Comparison of ENCODE assay signal across 27 cellular contexts in genomic region chr14:74871819-74872218, GRCh38. TPM values are rescaled to one million over a fixed set of nuclear protein-coding genes. Genes with fewer than 3 reads are reported as not detected.
DNase-seq lines count a peak whose midpoint lies in the region; ATAC-seq, FAIRE-seq and TF ChIP-seq lines count a peak whose summit lies in the region.
"Had no signal": no experiment of that assay in that cellular context is flagged by ENCODE, and none has a peak within 500 bp of the region (broad histone marks: within the 10 kb centered on the region; RNA-seq: fewer than 3 reads in every experiment).

No MANE protein-coding gene starts in this region.

- H3K9me3 ChIP-seq in HEK293 (ENCODE audit: control insufficient read depth, insufficient read depth, low read depth, low read length), result no peaks in the 10 kb centered on the region
- no peaks in the 10 kb centered on the region for H3K9me3 ChIP-seq in HepG2 (ENCODE audit: low read length)
- H3K9me3 ChIP-seq: A549 had no signal

- no peak for FAIRE-seq in HepG2 (lab: Jason Lieb, UNC)
- FAIRE-seq in GM19239 (lab: Jason Lieb, UNC), result no peak
- FAIRE-seq: A549, GM12891, GM18507, H1 had no signal

- H3K4me2 ChIP-seq in HepG2 (ENCODE audit: low read depth, low read length), result no peak overlapping the region
- H3K4me2 ChIP-seq: A549 had no signal

- no peak for TF ChIP-seq POLR2A in HepG2 (IDR thresholded peaks at IDR 0.05; ENCODE audit: insufficient read depth in 1 of 2, low read depth in 2 of 2, low read length in 2 of 2)

- DNase-seq in NCI-H345 (lab: John Stamatoyannopoulos, UW), result peak; percentile 10
- DNase-seq in NCI-H345 treated with DMSO at 0.1 percent for 48 hours (lab: John Stamatoyannopoulos, UW; ENCODE audit: unreplicated experiment), result no peak
- no peak for DNase-seq in HepG2 (ENCODE audit: low spot score)
- DNase-seq in AG20443 (ENCODE audit: low spot score), result no peak
- DNase-seq in foreskin fibroblast, result no peak
- DNase-seq in GM19239 (ENCODE audit: insufficient read length, low spot score), result no peak
- DNase-seq: 8988T; ACHN; C1 segment of cervical spinal cord; Calu3; CD4-positive, alpha-beta memory T cell; COR-L47; DMS53; DMS79 treated with DMSO at 0.1 percent for 48 hours; GF-D8; GM23248; H7; HFFc6 had no signal

- H2AFZ ChIP-seq in HepG2 (ENCODE audit: low read length), result no peak overlapping the region
- H2AFZ ChIP-seq: GM23248 had no signal

- TF ChIP-seq RAD21 in HepG2 (CRISPR knock-in tag; IDR thresholded peaks at IDR 0.05), result no peak

- H3K79me2 ChIP-seq in HepG2 (ENCODE audit: insufficient read depth, low read length), result no peaks in the 10 kb centered on the region

- H3K36me3 ChIP-seq in HEK293 (ENCODE audit: control insufficient read depth in 2 of 2, insufficient read depth in 1 of 2, low read length in 2 of 2) (no peaks in the 10 kb centered on the region), HepG2 (replicated peaks in 1 of 2; ENCODE audit: control insufficient read depth in 1 of 2, insufficient read depth in 2 of 2, low read length in 2 of 2) (no peaks in the 10 kb centered on the region)

- peak; percentile 31; the same call in 2 of the 3 replicates for ATAC-seq in HepG2
- ATAC-seq: HCT116 had no signal

- BruUV-seq in HepG2 (replicated peaks; lab: Mats Ljungman, UMichigan), result no TSS peak

- WGBS in HepG2 (ENCODE audit: low lambda C conversion rate), result 5% methylated on average over 4 of the region's 4 CpGs

- TF ChIP-seq EP300 in HepG2 (IDR thresholded peaks at IDR 0.05; ENCODE audit: low read depth in 2 of 2, low read length in 2 of 2) (no peak), HepG2 (CRISPR knock-in tag; IDR thresholded peaks at IDR 0.05; ENCODE audit: borderline replicate concordance) (no peak)

- no peak for TF ChIP-seq CTCF in HEK293 (tag by site-specific recombination; IDR thresholded peaks at IDR 0.05)
- no peak for TF ChIP-seq CTCF in HepG2 (CRISPR knock-in tag; IDR thresholded peaks at IDR 0.05)
- TF ChIP-seq CTCF in foreskin fibroblast (IDR thresholded peaks at IDR 0.05; ENCODE audit: low read depth, low read length), result no peak

- no peak overlapping the region for H3K9ac ChIP-seq in HepG2 (ENCODE audit: insufficient read depth, low read depth, low read length)
- H3K9ac ChIP-seq: GM23248 had no signal

- H3K27ac ChIP-seq in HEK293 (ENCODE audit: extremely low read depth, low read depth, low read length) (no peak overlapping the region), HepG2 (ENCODE audit: extremely low read length, insufficient read depth, low read length) (no peak overlapping the region)
- H3K27ac ChIP-seq: A549, GM23248 had no signal

- H3K4me3 ChIP-seq in HEK293 (ENCODE audit: low read depth, low read length), result no peak overlapping the region
- H3K4me3 ChIP-seq in HepG2 (replicated peaks in 1 of 3; ENCODE audit: insufficient read depth in 1 of 3, low read depth in 2 of 3, low read length in 3 of 3), result no peak overlapping the region
- no peak overlapping the region for H3K4me3 ChIP-seq in foreskin fibroblast (ENCODE audit: low read depth in 1 of 2, low read length in 2 of 2)
- H3K4me3 ChIP-seq: A549, GM23248 had no signal

- no peaks in the 10 kb centered on the region for H4K20me1 ChIP-seq in HepG2 (ENCODE audit: insufficient read depth, low read length)

- H3K4me1 ChIP-seq in HEK293 (ENCODE audit: control insufficient read depth, insufficient read depth, low read length) (no peaks in the 10 kb centered on the region), HepG2 (ENCODE audit: insufficient read depth, low read length) (peaks cover 19% of the 10 kb centered on the region)
- H3K4me1 ChIP-seq: A549 had no signal

- peaks cover 0 to 10% of the 10 kb centered on the region in 2 experiments; a peak in 1 of 5 replicates for H3K27me3 ChIP-seq in HepG2 (ENCODE audit: control insufficient read depth in 1 of 2, insufficient read depth in 2 of 2, low read length in 2 of 2)

- intact Hi-C loops in HepG2 (cut with micrococcal nuclease; ENCODE audit: unreplicated experiment), result no loop called here

- in situ Hi-C loops in HepG2 (cut with HindIII; ENCODE audit: extremely low pct_ligation_motif_present, low pct_unique_long_range_greater_than_20kb), result no loop called here

- POLR2A ChIA-PET in HEK293 (lab: Yijun Ruan, JAX), result interaction anchor here (0.6 to 1.3 kb wide), 3 partner anchors 9 to 191 kb away, joined by 3 to 9 read pairs (median 3); no protein-coding TSS in a partner anchor
- POLR2A ChIA-PET in HepG2 (lab: Yijun Ruan, JAX), result interaction anchor here (1.1 kb wide), 1 partner anchor 27 kb away, joined by 3 read pairs; no protein-coding TSS in a partner anchor

- CTCF ChIA-PET in HEK293 (lab: Yijun Ruan, JAX), result interaction anchor here (0.7 to 6.8 kb wide), 3 partner anchors 11 to 217 kb away, joined by 3 to 49 read pairs (median 12); no protein-coding TSS in a partner anchor
- CTCF ChIA-PET in HepG2 (lab: Yijun Ruan, JAX; ENCODE audit: low intra/inter-chr PET ratio, low total read pairs), result no interaction called here

RNA-seq across cellular contexts. Expression of gene PROX2, which starts 4.1 kb away (rescaled TPM):
- not detected in 2 replicates for total RNA-seq in HepG2 (2016; rRNA removed; fragmentation: Illumina TruSeq; extraction: Trizol)
- not detected in 2 replicates for total RNA-seq in HepG2 (2016; cell fraction: cytosol; rRNA removed; fragmentation: Illumina TruSeq; extraction: Trizol; ENCODE audit: low read depth)
- not detected in 2 replicates for total RNA-seq in HepG2 (2016; cell fraction: insoluble cytoplasmic fraction; rRNA removed; fragmentation: Illumina TruSeq; extraction: Trizol)
- not detected in 2 replicates for total RNA-seq in HepG2 (2016; cell fraction: membrane; rRNA removed; fragmentation: Illumina TruSeq; extraction: Trizol)
- total RNA-seq in HepG2 (2016; cell fraction: nucleus; rRNA removed; fragmentation: Illumina TruSeq; extraction: Trizol), result not detected in 2 replicates
- not detected in 2 replicates for polyA plus RNA-seq in HepG2 (2011; rRNA removed)
- polyA plus RNA-seq in HepG2 (2011; cell fraction: cytosol; rRNA removed), result not detected in 2 replicates
- polyA plus RNA-seq in HepG2 (2011; cell fraction: nucleus; rRNA removed), result not detected in 2 replicates
- 0.47 and 0.59 TPM in 2 replicates for polyA plus RNA-seq in HepG2 (2012)
- not detected in 2 replicates for polyA plus RNA-seq in HepG2 (2016; cell fraction: cytosol; fragmentation: Illumina TruSeq; extraction: Trizol; ENCODE audit: low read depth)
- polyA plus RNA-seq in HepG2 (2016; cell fraction: insoluble cytoplasmic fraction; fragmentation: Illumina TruSeq; extraction: Trizol; ENCODE audit: low read depth), result not detected in 2 replicates
- polyA plus RNA-seq in HepG2 (2016; cell fraction: membrane; fragmentation: Illumina TruSeq; extraction: Trizol; ENCODE audit: low read depth), result not detected in 2 replicates
- not detected in 2 replicates for polyA plus RNA-seq in HepG2 (2016; cell fraction: nucleus; fragmentation: Illumina TruSeq; extraction: Trizol; ENCODE audit: insufficient read depth, low read depth)
- polyA minus RNA-seq in HepG2 (2011; rRNA and poly(A)+ RNA removed; ENCODE audit: low replicate concordance), result not detected in 2 replicates
- not detected in 2 replicates for polyA minus RNA-seq in HepG2 (2011; cell fraction: cytosol; rRNA and poly(A)+ RNA removed)
- not detected in 2 replicates for polyA minus RNA-seq in HepG2 (2011; cell fraction: nucleus; rRNA and poly(A)+ RNA removed)
- total RNA-seq: Calu3; CD4-positive, alpha-beta memory T cell; Daoy; G401; GM23248; H1; H7; HFFc6 had no signal
- polyA plus RNA-seq: A549, BJ had no signal

RNA-seq across cellular contexts. Expression of gene DLST, which starts 9.9 kb away (rescaled TPM):
- total RNA-seq in HepG2 (2016; rRNA removed; fragmentation: Illumina TruSeq; extraction: Trizol), result 56.5 and 69.9 TPM in 2 replicates
- total RNA-seq in HepG2 (2016; cell fraction: cytosol; rRNA removed; fragmentation: Illumina TruSeq; extraction: Trizol; ENCODE audit: low read depth), result 17.0 and 17.6 TPM in 2 replicates
- total RNA-seq in HepG2 (2016; cell fraction: insoluble cytoplasmic fraction; rRNA removed; fragmentation: Illumina TruSeq; extraction: Trizol), result 53.1 and 69.5 TPM in 2 replicates
- total RNA-seq in HepG2 (2016; cell fraction: membrane; rRNA removed; fragmentation: Illumina TruSeq; extraction: Trizol), result 32.7 and 34.6 TPM in 2 replicates
- 51.4 and 61.7 TPM in 2 replicates for total RNA-seq in HepG2 (2016; cell fraction: nucleus; rRNA removed; fragmentation: Illumina TruSeq; extraction: Trizol)
- polyA plus RNA-seq in HepG2 (2011; rRNA removed), result 94.3 and 102 TPM in 2 replicates
- polyA plus RNA-seq in HepG2 (2011; cell fraction: cytosol; rRNA removed), result 93.1 and 108 TPM in 2 replicates
- 122 and 123 TPM in 2 replicates for polyA plus RNA-seq in HepG2 (2011; cell fraction: nucleus; rRNA removed)
- 73.8 and 77.6 TPM in 2 replicates for polyA plus RNA-seq in HepG2 (2012)
- polyA plus RNA-seq in HepG2 (2016; cell fraction: cytosol; fragmentation: Illumina TruSeq; extraction: Trizol; ENCODE audit: low read depth), result 10.6 and 12.2 TPM in 2 replicates
- polyA plus RNA-seq in HepG2 (2016; cell fraction: insoluble cytoplasmic fraction; fragmentation: Illumina TruSeq; extraction: Trizol; ENCODE audit: low read depth), result 80.8 and 82.0 TPM in 2 replicates
- 19.6 and 22.7 TPM in 2 replicates for polyA plus RNA-seq in HepG2 (2016; cell fraction: membrane; fragmentation: Illumina TruSeq; extraction: Trizol; ENCODE audit: low read depth)
- 113 and 120 TPM in 2 replicates for polyA plus RNA-seq in HepG2 (2016; cell fraction: nucleus; fragmentation: Illumina TruSeq; extraction: Trizol; ENCODE audit: insufficient read depth, low read depth)
- 129 and 131 TPM in 2 replicates for polyA minus RNA-seq in HepG2 (2011; rRNA and poly(A)+ RNA removed; ENCODE audit: low replicate concordance)
- polyA minus RNA-seq in HepG2 (2011; cell fraction: cytosol; rRNA and poly(A)+ RNA removed), result 45.5 and 49.7 TPM in 2 replicates
- polyA minus RNA-seq in HepG2 (2011; cell fraction: nucleus; rRNA and poly(A)+ RNA removed), result 71.3 and 89.1 TPM in 2 replicates

RNA-seq across cellular contexts. Expression of gene RPS6KL1, which starts 51.2 kb away (rescaled TPM):
- 8.1 and 11.5 TPM in 2 replicates for total RNA-seq in HepG2 (2016; rRNA removed; fragmentation: Illumina TruSeq; extraction: Trizol)
- total RNA-seq in HepG2 (2016; cell fraction: cytosol; rRNA removed; fragmentation: Illumina TruSeq; extraction: Trizol; ENCODE audit: low read depth), result 2.4 and 2.7 TPM in 2 replicates
- total RNA-seq in HepG2 (2016; cell fraction: insoluble cytoplasmic fraction; rRNA removed; fragmentation: Illumina TruSeq; extraction: Trizol), result 5.4 and 11.9 TPM in 2 replicates
- total RNA-seq in HepG2 (2016; cell fraction: membrane; rRNA removed; fragmentation: Illumina TruSeq; extraction: Trizol), result 6.9 and 7.9 TPM in 2 replicates
- 12.4 and 16.2 TPM in 2 replicates for total RNA-seq in HepG2 (2016; cell fraction: nucleus; rRNA removed; fragmentation: Illumina TruSeq; extraction: Trizol)
- polyA plus RNA-seq in HepG2 (2011; rRNA removed), result 6.5 and 10.3 TPM in 2 replicates
- 3.2 and 3.9 TPM in 2 replicates for polyA plus RNA-seq in HepG2 (2011; cell fraction: cytosol; rRNA removed)
- polyA plus RNA-seq in HepG2 (2011; cell fraction: nucleus; rRNA removed), result 23.6 and 25.1 TPM in 2 replicates
- polyA plus RNA-seq in HepG2 (2012), result 4.9 and 11.7 TPM in 2 replicates
- polyA plus RNA-seq in HepG2 (2016; cell fraction: cytosol; fragmentation: Illumina TruSeq; extraction: Trizol; ENCODE audit: low read depth), result 1.2 and 1.7 TPM in 2 replicates
- polyA plus RNA-seq in HepG2 (2016; cell fraction: insoluble cytoplasmic fraction; fragmentation: Illumina TruSeq; extraction: Trizol; ENCODE audit: low read depth), result 3.7 and 6.7 TPM in 2 replicates
- polyA plus RNA-seq in HepG2 (2016; cell fraction: membrane; fragmentation: Illumina TruSeq; extraction: Trizol; ENCODE audit: low read depth), result 2.9 and 4.2 TPM in 2 replicates
- polyA plus RNA-seq in HepG2 (2016; cell fraction: nucleus; fragmentation: Illumina TruSeq; extraction: Trizol; ENCODE audit: insufficient read depth, low read depth), result 20.2 and 23.1 TPM in 2 replicates
- polyA minus RNA-seq in HepG2 (2011; rRNA and poly(A)+ RNA removed; ENCODE audit: low replicate concordance), result 8.7 and 18.6 TPM in 2 replicates
- polyA minus RNA-seq in HepG2 (2011; cell fraction: cytosol; rRNA and poly(A)+ RNA removed), result 2.4 and 3.3 TPM in 2 replicates
- polyA minus RNA-seq in HepG2 (2011; cell fraction: nucleus; rRNA and poly(A)+ RNA removed), result 12.1 and 17.3 TPM in 2 replicates
